9 cellular contexts compared by ENCODE assay signal in genomic region chr14:95935228-95935822, GRCh38. TPM values are rescaled to one million over a fixed set of nuclear protein-coding genes. Genes with fewer than 3 reads are reported as not detected.
DNase-seq lines count a peak whose midpoint lies in the region; ATAC-seq and TF ChIP-seq lines count a peak whose summit lies in the region.
"Had no signal": no experiment of that assay in that cellular context is flagged by ENCODE, and none has a peak within 500 bp of the region (broad histone marks: within the 10 kb centered on the region; RNA-seq: fewer than 3 reads in every experiment).

No MANE protein-coding gene starts in this region.

- no peaks in the 10 kb centered on the region for H3K4me1 Mint-ChIP-seq in CD4-positive, CD25-positive, alpha-beta regulatory T cell

- H3K23ac ChIP-seq in IMR-90 (ENCODE audit: low read depth, low read length), result no peak overlapping the region

- no peaks in the 10 kb centered on the region for H3K36me3 ChIP-seq in CD4-positive, CD25-positive, alpha-beta regulatory T cell (ENCODE audit: control insufficient read depth, insufficient read depth, low read length)
- no peaks in the 10 kb centered on the region for H3K36me3 ChIP-seq in IMR-90 (ENCODE audit: control insufficient read depth, insufficient read depth, low read length)
- H3K36me3 ChIP-seq in tibial artery, result no peaks in the 10 kb centered on the region
- H3K36me3 ChIP-seq in ascending aorta, result no peaks in the 10 kb centered on the region

- H3K9me3 Mint-ChIP-seq in CD4-positive, CD25-positive, alpha-beta regulatory T cell, result peaks cover 0 to 5% (median 3%) of the 10 kb centered on the region in 7 donors

- H3K9ac ChIP-seq in IMR-90 (ENCODE audit: low read depth, low read length), result no peak overlapping the region

- H2AK5ac ChIP-seq in IMR-90 (ENCODE audit: low read depth, low read length), result no peak overlapping the region

- intact Hi-C loops in IMR-90 (cut with micrococcal nuclease) (no loop called here), tibial artery (cut with DNase I; ENCODE audit: low total_unique reads) (no loop called here), ascending aorta (cut with DNase I) (no loop called here)

- no peak overlapping the region for H3K18ac ChIP-seq in IMR-90 (ENCODE audit: low read depth, low read length)

- no peaks in the 10 kb centered on the region for H3K9me3 ChIP-seq in CD4-positive, CD25-positive, alpha-beta regulatory T cell (ENCODE audit: control insufficient read depth in 2 of 2, low read length in 2 of 2)
- no peaks in the 10 kb centered on the region for H3K9me3 ChIP-seq in IMR-90 (ENCODE audit: control insufficient read depth, insufficient read depth, low read length)
- no peaks in the 10 kb centered on the region for H3K9me3 ChIP-seq in tibial artery
- H3K9me3 ChIP-seq in ascending aorta, result no peaks in the 10 kb centered on the region

- no peak overlapping the region for H3K4me3 ChIP-seq in CD4-positive, CD25-positive, alpha-beta regulatory T cell (ENCODE audit: low read depth, low read length)
- H3K4me3 ChIP-seq in IMR-90 (ENCODE audit: insufficient read depth, low read depth, low read length) (no peak overlapping the region), tibial artery (no peak overlapping the region), ascending aorta (no peak overlapping the region)

- no peak overlapping the region for H3K14ac ChIP-seq in IMR-90 (replicated peaks; ENCODE audit: low read depth, low read length)

- H4K20me1 ChIP-seq in IMR-90 (ENCODE audit: insufficient read depth, low read length), result no peaks in the 10 kb centered on the region

- H3K36me3 Mint-ChIP-seq in CD4-positive, CD25-positive, alpha-beta regulatory T cell, result no peaks in the 10 kb centered on the region

- no peak overlapping the region for H2BK5ac ChIP-seq in IMR-90 (ENCODE audit: low read depth, low read length, poor library complexity, severe bottlenecking)

- ATAC-seq in CD4-positive, CD25-positive, alpha-beta regulatory T cell (ENCODE audit: low read depth in 2 of 2), result no peak
- ATAC-seq in IMR-90 (ENCODE audit: low read depth), result peak; percentile 65
- ATAC-seq in HG03159 (IDR thresholded peaks at IDR 0.05; ENCODE audit: unreplicated experiment), result no peak

- H3K4me2 ChIP-seq in IMR-90 (ENCODE audit: low read depth, low read length), result no peak overlapping the region

- H4K91ac ChIP-seq in IMR-90 (ENCODE audit: insufficient read depth, low read depth, low read length), result no peak overlapping the region

- no peak overlapping the region for H4K8ac ChIP-seq in IMR-90 (ENCODE audit: low read depth in 2 of 2, low read length in 2 of 2)

- no peak overlapping the region for H3K27ac Mint-ChIP-seq in CD4-positive, CD25-positive, alpha-beta regulatory T cell

- H2AFZ ChIP-seq in IMR-90 (replicated peaks; ENCODE audit: low read length, poor library complexity), result no peak overlapping the region

- dilution Hi-C loops in IMR-90 (cut with HindIII; ENCODE audit: low sequenced_read_pairs, unreplicated experiment), result no loop called here

- no peak for TF ChIP-seq RAD21 in IMR-90 (IDR thresholded peaks at IDR 0.05; ENCODE audit: low read length)

- TF ChIP-seq CTCF in IMR-90 (conservative IDR thresholded peaks at IDR 0.05; ENCODE audit: low read depth, low read length), result no peak
- no peak for TF ChIP-seq CTCF in tibial artery (IDR thresholded peaks at IDR 0.05)
- no peak for TF ChIP-seq CTCF in ascending aorta (IDR thresholded peaks at IDR 0.05)

- no peaks in the 10 kb centered on the region for H3K9me1 ChIP-seq in IMR-90 (ENCODE audit: insufficient read depth, low read length)

- DNase-seq in CD4-positive, CD25-positive, alpha-beta regulatory T cell, result peak in 2 of 3 donors; percentile 15 to 17
- DNase-seq in IMR-90 (peak; percentile 41), amniotic epithelial cell (ENCODE audit: low read depth) (peak; percentile 9), inferior parietal cortex (ENCODE audit: extremely low spot score) (peak; percentile 5), tibial artery (no peak), putamen (ENCODE audit: low spot score) (no peak), ascending aorta (ENCODE audit: low spot score in 2 of 2) (no peak)

- no peak for TF ChIP-seq POLR2A in IMR-90 (IDR thresholded peaks at IDR 0.05; ENCODE audit: low read depth, low read length)

- H3K27me3 ChIP-seq in CD4-positive, CD25-positive, alpha-beta regulatory T cell (ENCODE audit: control insufficient read depth, insufficient read depth, low read length), result no peaks in the 10 kb centered on the region
- H3K27me3 ChIP-seq in IMR-90 (ENCODE audit: control insufficient read depth, insufficient read depth, low read length) (no peaks in the 10 kb centered on the region), tibial artery (peaks cover 0 to 6% of the 10 kb centered on the region in 2 donors), ascending aorta (no peaks in the 10 kb centered on the region)

- no peak overlapping the region for H3K27ac ChIP-seq in CD4-positive, CD25-positive, alpha-beta regulatory T cell (ENCODE audit: insufficient read depth, low read length, poor library complexity, severe bottlenecking)
- H3K27ac ChIP-seq in IMR-90 (ENCODE audit: insufficient read depth, low read length), result no peak overlapping the region
- no peak overlapping the region for H3K27ac ChIP-seq in tibial artery
- H3K27ac ChIP-seq in ascending aorta, result no peak overlapping the region
- H3K27ac ChIP-seq: HL-60 had no signal

- H3K4ac ChIP-seq in IMR-90 (ENCODE audit: low read depth, low read length), result no peak overlapping the region

- no peaks in the 10 kb centered on the region for H3K4me1 ChIP-seq in CD4-positive, CD25-positive, alpha-beta regulatory T cell (ENCODE audit: control insufficient read depth, insufficient read depth, low read length, poor library complexity, severe bottlenecking)
- H3K4me1 ChIP-seq in IMR-90 (ENCODE audit: control insufficient read depth, insufficient read depth, low read length), result no peaks in the 10 kb centered on the region
- H3K4me1 ChIP-seq in tibial artery, result no peaks in the 10 kb centered on the region
- H3K4me1 ChIP-seq in ascending aorta, result no peaks in the 10 kb centered on the region

- H3K79me1 ChIP-seq in IMR-90 (ENCODE audit: low read depth in 1 of 2, low read length in 2 of 2), result no peaks in the 10 kb centered on the region

- H2BK15ac ChIP-seq in IMR-90 (ENCODE audit: low read depth, low read length), result no peak overlapping the region

- no CpG with 5 or more reads among the region's 2 CpGs for WGBS in IMR-90 (ENCODE audit: extremely low coverage in 2 of 2, insufficient read length in 1 of 2), 2 experiments

- no peak overlapping the region for H4K5ac ChIP-seq in IMR-90 (ENCODE audit: low read depth, low read length)

- CTCF ChIA-PET in IMR-90 (lab: Yijun Ruan, JAX), result no interaction called here

- no peaks in the 10 kb centered on the region for H3K27me3 Mint-ChIP-seq in CD4-positive, CD25-positive, alpha-beta regulatory T cell

- in situ Hi-C loops in IMR-90 (cut with MboI; ENCODE audit: low sequenced_read_pairs), result no loop called here

- BruUV-seq in IMR-90 (replicated peaks; lab: Mats Ljungman, UMichigan), result no TSS peak

- POLR2A ChIA-PET in IMR-90 (lab: Charles Lee; ENCODE audit: unreplicated experiment), result no interaction called here

- H2BK120ac ChIP-seq in IMR-90 (ENCODE audit: low read depth, low read length), result no peak overlapping the region

- H2AK9ac ChIP-seq in IMR-90 (replicated peaks; ENCODE audit: low read depth, low read length, poor library complexity), result no peak overlapping the region

- H3K56ac ChIP-seq in IMR-90 (ENCODE audit: extremely low read depth, insufficient read depth, low read length), result no peak overlapping the region

- no peak overlapping the region for H2BK20ac ChIP-seq in IMR-90 (ENCODE audit: low read depth, low read length)

- H3K4me3 Mint-ChIP-seq in CD4-positive, CD25-positive, alpha-beta regulatory T cell, result no peak overlapping the region

TF ChIP-seq in IMR-90, 13 proteins besides CTCF, POLR2A, EP300 and RAD21:
- TF ChIP-seq SMC3 (IDR thresholded peaks at IDR 0.05; ENCODE audit: low read depth, low read length), result no peak
- TF ChIP-seq MAFK (IDR thresholded peaks at IDR 0.05; ENCODE audit: low read depth, low read length), result no peak
- TF ChIP-seq NFE2L2 (IDR thresholded peaks at IDR 0.05; ENCODE audit: low read depth, low read length), result no peak
- no peak for TF ChIP-seq MXI1 (IDR thresholded peaks at IDR 0.05; ENCODE audit: borderline replicate concordance, low read depth, low read length)
- TF ChIP-seq BHLHE40 (IDR thresholded peaks at IDR 0.05; ENCODE audit: low read depth, low read length), result no peak
- no peak for TF ChIP-seq RCOR1 (IDR thresholded peaks at IDR 0.05; ENCODE audit: insufficient replicate concordance, low read length)
- TF ChIP-seq, protein P1, sequence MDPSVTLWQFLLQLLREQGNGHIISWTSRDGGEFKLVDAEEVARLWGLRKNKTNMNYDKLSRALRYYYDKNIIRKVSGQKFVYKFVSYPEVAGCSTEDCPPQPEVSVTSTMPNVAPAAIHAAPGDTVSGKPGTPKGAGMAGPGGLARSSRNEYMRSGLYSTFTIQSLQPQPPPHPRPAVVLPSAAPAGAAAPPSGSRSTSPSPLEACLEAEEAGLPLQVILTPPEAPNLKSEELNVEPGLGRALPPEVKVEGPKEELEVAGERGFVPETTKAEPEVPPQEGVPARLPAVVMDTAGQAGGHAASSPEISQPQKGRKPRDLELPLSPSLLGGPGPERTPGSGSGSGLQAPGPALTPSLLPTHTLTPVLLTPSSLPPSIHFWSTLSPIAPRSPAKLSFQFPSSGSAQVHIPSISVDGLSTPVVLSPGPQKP (IDR thresholded peaks at IDR 0.05; ENCODE audit: borderline replicate concordance, low read depth, low read length), result no peak
- TF ChIP-seq USF2 (IDR thresholded peaks at IDR 0.05; ENCODE audit: low read depth, low read length), result no peak
- TF ChIP-seq RFX5 (IDR thresholded peaks at IDR 0.05; ENCODE audit: low read depth, low read length), result no peak
- TF ChIP-seq FOS (IDR thresholded peaks at IDR 0.05; ENCODE audit: low read depth, low read length), result no peak
- TF ChIP-seq MAZ (IDR thresholded peaks at IDR 0.05; ENCODE audit: borderline replicate concordance, low read depth, low read length), result no peak
- no peak for TF ChIP-seq CHD1 (IDR thresholded peaks at IDR 0.05; ENCODE audit: low read depth, low read length)
- TF ChIP-seq CEBPB (IDR thresholded peaks at IDR 0.05; ENCODE audit: low read depth, low read length), result no peak

RNA-seq across cellular contexts. Expression of gene TUNAR, which starts 58.7 kb away (rescaled TPM):
- not detected for total RNA-seq in CD4-positive, CD25-positive, alpha-beta regulatory T cell
- not detected for polyA plus RNA-seq in CD4-positive, CD25-positive, alpha-beta regulatory T cell
- not detected in 2 replicates for total RNA-seq in IMR-90 (2012; rRNA removed)
- polyA plus RNA-seq in IMR-90 (2012; rRNA removed), result not detected in 2 replicates
- polyA plus RNA-seq in IMR-90 (2012; cell fraction: cytosol; rRNA removed), result not detected in 2 replicates
- not detected in 2 replicates for polyA plus RNA-seq in IMR-90 (2012; cell fraction: nucleus; rRNA removed; ENCODE audit: low replicate concordance)
- total RNA-seq in ascending aorta, result not detected

Comparison
In these comparisons a context has a peak if more than half of its experiments do, and no peak if none do; other contexts are left out.
1. DNase-seq: peak in CD4-positive, CD25-positive, alpha-beta regulatory T cell (2 of 3), IMR-90 (single experiment), amniotic epithelial cell (single experiment) and inferior parietal cortex (single experiment); none in tibial artery (0 of 2), putamen (single experiment) and ascending aorta (0 of 2).